Comparison of ENCODE assay signal across 17 cellular contexts in genomic region chr12:93684716-93685115, GRCh38. TPM values are rescaled to one million over a fixed set of nuclear protein-coding genes. Genes with fewer than 3 reads are reported as not detected.
A peak's percentile ranks its signal among the peaks of the same experiment; 100 is the strongest.
DNase-seq lines count a peak whose midpoint lies in the region; ATAC-seq and TF ChIP-seq lines count a peak whose summit lies in the region.
"Had no signal": no experiment of that assay in that cellular context is flagged by ENCODE, and none has a peak within 500 bp of the region (broad histone marks: within the 10 kb centered on the region; RNA-seq: fewer than 3 reads in every experiment).

No MANE protein-coding gene starts in this region.

- H3K4me1 Mint-ChIP-seq in central memory CD8-positive, alpha-beta T cell, result peaks cover 39% of the 10 kb centered on the region
- peaks cover 40 to 45% of the 10 kb centered on the region in 2 donors for H3K4me1 Mint-ChIP-seq in natural killer cell

- no peaks in the 10 kb centered on the region for H3K27me3 Mint-ChIP-seq in central memory CD8-positive, alpha-beta T cell
- H3K27me3 Mint-ChIP-seq in natural killer cell (ENCODE audit: low read depth in 2 of 2), result no peaks in the 10 kb centered on the region
- H3K27me3 Mint-ChIP-seq: naive B cell had no signal

- H3K4me3 Mint-ChIP-seq in central memory CD8-positive, alpha-beta T cell, result peak overlapping the region; percentile 21
- H3K4me3 Mint-ChIP-seq in natural killer cell, result peak overlapping the region; percentile 56

- H3K36me3 ChIP-seq in DND-41 (ENCODE audit: insufficient read depth, low read length), result peaks cover under 1% of the 10 kb centered on the region; the same call in 1 of the 2 replicates
- H3K36me3 ChIP-seq in MG63, result no peaks in the 10 kb centered on the region

- H3K36me3 Mint-ChIP-seq in central memory CD8-positive, alpha-beta T cell (ENCODE audit: insufficient read depth), result peaks cover 1% of the 10 kb centered on the region
- no peaks in the 10 kb centered on the region for H3K36me3 Mint-ChIP-seq in natural killer cell

- no peak overlapping the region for H3K27ac Mint-ChIP-seq in central memory CD8-positive, alpha-beta T cell (ENCODE audit: low read depth)
- peak overlapping the region; percentile 66 to 68 for H3K27ac Mint-ChIP-seq in natural killer cell
- H3K27ac Mint-ChIP-seq: activated T-helper 2 cell treated with anti-CD3 and anti-CD28 coated beads, Interferon-gamma antibody, Interleukin-2, Interleukin-4, amounts not matched to agents 10 μg/mL and 5 μg/mL and 100 μg/mL, durations not matched to agents 14 hours and 24 hours and 36 hours had no signal

- DNase-seq in NOMO-1 treated with DMSO at 0.1 percent for 48 hours (lab: John Stamatoyannopoulos, UW; ENCODE audit: unreplicated experiment) (peak; percentile 37), NOMO-1 treated with dmso at 0.1 percent for 144 hours (lab: John Stamatoyannopoulos, UW; ENCODE audit: unreplicated experiment) (no peak), DND-41 (peak; percentile 37), natural killer cell (no peak), MG63 (no peak), SHP77 (lab: John Stamatoyannopoulos, UW) (no peak)
- DNase-seq in central memory CD8-positive, alpha-beta T cell (ENCODE audit: low spot score in 2 of 2), result no peak
- DNase-seq in activated effector memory CD4-positive, alpha-beta T cell treated with anti-CD3 and anti-CD28 coated beads, Interleukin-2, amount 50 U/mL, for 16 hours, result no peak
- DNase-seq: anterior cingulate cortex, GDM1, H7, naive B cell, NCI-H2171 treated with DMSO at 0.1 percent for 48 hours, NCI-H69 had no signal

- peak overlapping the region; percentile 52 for H3K27ac ChIP-seq in DND-41 (ENCODE audit: low read length)
- H3K27ac ChIP-seq: BLaER1 treated with 17β-estradiol and CSF1 and Interleukin-3, amounts not matched to agents 10 nM and 100 nM; PC-9 had no signal

- ATAC-seq in DND-41 (ENCODE audit: insufficient read depth, low read depth) (peak; percentile 77), natural killer cell (peak; percentile 48 to 57 (median 53))
- no peak for ATAC-seq in central memory CD8-positive, alpha-beta T cell (replicated peaks; ENCODE audit: extremely low read depth, poor library complexity, severe bottlenecking)

- no peaks in the 10 kb centered on the region for H3K9me3 Mint-ChIP-seq in central memory CD8-positive, alpha-beta T cell
- no peaks in the 10 kb centered on the region for H3K9me3 Mint-ChIP-seq in natural killer cell
- H3K9me3 Mint-ChIP-seq: activated T-helper 2 cell treated with anti-CD3 and anti-CD28 coated beads, Interferon-gamma antibody, Interleukin-2, Interleukin-4, amounts not matched to agents 10 μg/mL and 5 μg/mL and 100 μg/mL, durations not matched to agents 14 hours and 24 hours and 36 hours; naive B cell had no signal

- no peak overlapping the region for H2AFZ ChIP-seq in DND-41 (ENCODE audit: low read depth, low read length)
- H2AFZ ChIP-seq: PC-9 had no signal

- H3K27me3 ChIP-seq in DND-41 (ENCODE audit: insufficient read depth, low read length, poor library complexity) (no peaks in the 10 kb centered on the region), MG63 (no peaks in the 10 kb centered on the region)
- H3K27me3 ChIP-seq: BLaER1 treated with 17β-estradiol and CSF1 and Interleukin-3, amounts not matched to agents 10 nM and 100 nM had no signal

- intact Hi-C loops in natural killer cell (cut with micrococcal nuclease), result no loop called here

- H3K9me3 ChIP-seq in DND-41 (ENCODE audit: insufficient read depth, low read length, severe bottlenecking), result no peaks in the 10 kb centered on the region
- no peaks in the 10 kb centered on the region for H3K9me3 ChIP-seq in MG63

- H3K4me1 ChIP-seq in DND-41 (ENCODE audit: insufficient read depth, low read length), result peaks cover 61% of the 10 kb centered on the region

- H3K79me2 ChIP-seq in DND-41 (ENCODE audit: insufficient read depth, low read length), result peaks cover 47% of the 10 kb centered on the region

- no peak overlapping the region for H3K9ac ChIP-seq in DND-41 (ENCODE audit: low read depth, low read length)
- H3K9ac ChIP-seq: BLaER1 treated with 17β-estradiol and CSF1 and Interleukin-3, amounts not matched to agents 10 nM and 100 nM had no signal

- H3K4me2 ChIP-seq in DND-41 (ENCODE audit: insufficient read depth, low read length), result no peak overlapping the region
- H3K4me2 ChIP-seq: BLaER1 treated with 17β-estradiol and CSF1 and Interleukin-3, amounts not matched to agents 10 nM and 100 nM; PC-9 had no signal

- TF ChIP-seq CTCF in DND-41 (IDR thresholded peaks at IDR 0.05; ENCODE audit: borderline replicate concordance, extremely low read depth, low read length, poor library complexity, severe bottlenecking), result no peak
- no peak for TF ChIP-seq CTCF in natural killer cell (IDR thresholded peaks at IDR 0.05)

- no peak overlapping the region for H3K4me3 ChIP-seq in DND-41 (ENCODE audit: low read depth in 1 of 2, low read length in 2 of 2)
- no peak overlapping the region for H3K4me3 ChIP-seq in MG63
- H3K4me3 ChIP-seq: BLaER1 treated with 17β-estradiol and CSF1 and Interleukin-3, amounts not matched to agents 10 nM and 100 nM; PC-9 had no signal

- H4K20me1 ChIP-seq in DND-41 (ENCODE audit: insufficient read depth, low read length), result no peaks in the 10 kb centered on the region
- H4K20me1 ChIP-seq: BLaER1 treated with 17β-estradiol and CSF1 and Interleukin-3, amounts not matched to agents 10 nM and 100 nM had no signal

RNA-seq across cellular contexts. Expression of gene CRADD, which starts 7.5 kb away (rescaled TPM):
- 10 to 100 TPM; 19.1 to 27.5 (median 26.4) TPM for total RNA-seq in natural killer cell
- total RNA-seq in MG63 (2014; rRNA removed; shearing (Covaris generic); ENCODE audit: low replicate concordance), result 27.9 and 51.9 TPM in 2 replicates

Comparison
In these comparisons a context has a peak if more than half of its experiments do, and no peak if none do; other contexts are left out.
1. DNase-seq: peak in NOMO-1 treated with DMSO at 0.1 percent for 48 hours (single experiment) and DND-41 (single experiment); none in NOMO-1 treated with dmso at 0.1 percent for 144 hours (single experiment), central memory CD8-positive, alpha-beta T cell (0 of 2), natural killer cell (single experiment), activated effector memory CD4-positive, alpha-beta T cell treated with anti-CD3 and anti-CD28 coated beads, Interleukin-2, amount 50 U/mL, for 16 hours (single experiment), MG63 (single experiment) and SHP77 (0 of 2).